8 cellular contexts compared by ENCODE assay signal in the genomic region with DNA sequence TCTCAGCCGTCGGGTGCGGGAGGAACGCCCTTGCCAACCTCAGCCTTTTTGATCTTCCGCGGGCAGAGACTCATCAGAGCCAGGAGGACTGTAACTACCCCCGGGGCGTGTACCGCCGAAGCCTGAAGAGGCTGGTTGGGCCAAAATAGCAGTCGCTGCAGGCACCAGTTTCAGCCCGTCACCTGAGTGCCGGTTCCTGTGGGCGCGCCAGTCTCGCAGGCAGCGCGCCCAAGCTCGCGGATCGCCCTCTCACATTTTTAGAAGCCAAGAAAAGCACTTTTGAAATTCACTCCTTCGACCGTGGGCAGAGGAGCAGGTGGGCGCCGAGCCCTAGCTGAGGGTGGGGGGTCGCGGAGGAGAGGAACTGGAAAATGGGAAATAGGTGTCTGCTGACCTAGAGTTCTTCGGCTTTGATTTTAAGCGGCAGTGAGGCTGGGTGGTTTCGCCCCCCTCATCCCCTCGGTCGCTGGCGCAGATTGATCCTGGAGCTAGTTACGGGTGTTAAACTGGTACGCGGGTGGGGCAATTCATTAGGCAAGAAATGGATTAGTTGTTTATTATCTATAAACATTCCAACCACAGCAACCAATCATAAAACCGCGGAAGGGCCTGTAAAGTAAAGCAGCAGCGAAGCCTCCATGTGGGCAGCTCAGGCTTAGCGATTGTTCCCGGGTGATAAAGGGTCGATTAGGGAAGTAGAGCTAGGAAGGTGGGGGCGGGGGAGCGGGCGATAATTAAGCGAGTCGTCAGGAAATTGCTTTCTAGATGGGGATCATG.
DNase-seq lines count a peak whose midpoint lies in the region; ATAC-seq, FAIRE-seq and TF ChIP-seq lines count a peak whose summit lies in the region.

No MANE protein-coding gene starts in this region.

- 8% methylated on average over 34 to 47 of the region's 47 CpGs for WGBS in upper lobe of left lung, 2 donors
- WGBS in prostate gland: 6% methylated on average over 47 of the region's 47 CpGs

- DNase-seq in AG10803 (ENCODE audit: low read depth) (no peak), GM23338 (ENCODE audit: low spot score) (peak; percentile 74), immature natural killer cell (no peak), upper lobe of left lung (peak in 1 of 2 donors; percentile 68), GM12892 (ENCODE audit: insufficient read length) (no peak), prostate gland (ENCODE audit: low spot score) (no peak), germinal center (ENCODE audit: low spot score) (no peak)
- DNase-seq in activated T-cell treated with anti-CD3 and anti-CD28 coated beads, Interleukin-2, amount 50 U/mL, for 72 hours: peak in 1 of 2 donors; percentile 40

- H3K9me3 Mint-ChIP-seq in GM23338: peaks cover 3% of the 10 kb centered on the region; the same call in 2 of the 3 replicates
- no peaks in the 10 kb centered on the region for H3K9me3 Mint-ChIP-seq in activated T-cell treated with anti-CD3 and anti-CD28 coated beads, Interleukin-2, amount 50 U/mL, for 72 hours
- H3K9me3 Mint-ChIP-seq in immature natural killer cell: peaks cover 0 to 14% (median 0%) of the 10 kb centered on the region in 6 donors

- H3K4me3 Mint-ChIP-seq in GM23338 (peak overlapping the region; percentile 67), immature natural killer cell (peak overlapping the region; percentile 4 to 61 (median 39))
- peak overlapping the region; percentile 69 to 81 for H3K4me3 Mint-ChIP-seq in activated T-cell treated with anti-CD3 and anti-CD28 coated beads, Interleukin-2, amount 50 U/mL, for 72 hours

- H3K9me2 ChIP-seq in GM23338 (ENCODE audit: insufficient read depth): no peaks in the 10 kb centered on the region

- peaks cover 23% of the 10 kb centered on the region; the same call in 1 of the 2 replicates for H4K20me1 ChIP-seq in GM23338 (replicated peaks; ENCODE audit: insufficient read depth)

- peaks cover 60% of the 10 kb centered on the region for H3K4me1 ChIP-seq in GM23338 (ENCODE audit: insufficient read depth)
- H3K4me1 ChIP-seq in upper lobe of left lung: peaks cover 16 to 49% (median 32%) of the 10 kb centered on the region in 4 donors
- H3K4me1 ChIP-seq in prostate gland (replicated peaks): peaks cover 5% of the 10 kb centered on the region

- no peak for FAIRE-seq in GM12892 (lab: Jason Lieb, UNC)

- no peak for TF ChIP-seq EP300 in upper lobe of left lung (IDR thresholded peaks at IDR 0.05)

- H3K27ac Mint-ChIP-seq in GM23338 (no peak overlapping the region), immature natural killer cell (no peak overlapping the region)
- H3K27ac Mint-ChIP-seq in activated T-cell treated with anti-CD3 and anti-CD28 coated beads, Interleukin-2, amount 50 U/mL, for 72 hours: no peak overlapping the region

- H3K36me3 ChIP-seq in GM23338 (ENCODE audit: insufficient read depth) (no peaks in the 10 kb centered on the region), upper lobe of left lung (no peaks in the 10 kb centered on the region), prostate gland (no peaks in the 10 kb centered on the region)

- ATAC-seq in GM23338 (peak; percentile 49), upper lobe of left lung (ENCODE audit: low FRiP score in 2 of 2) (no peak)
- peak; percentile 73 for ATAC-seq in activated T-cell treated with anti-CD3 and anti-CD28 coated beads, Interleukin-2, amount 50 U/mL, for 72 hours (replicated peaks in 1 of 2)

- H3K4me1 Mint-ChIP-seq in GM23338 (peaks cover 45% of the 10 kb centered on the region), immature natural killer cell (peaks cover 35 to 52% of the 10 kb centered on the region in 2 donors)
- peaks cover 47% of the 10 kb centered on the region for H3K4me1 Mint-ChIP-seq in activated T-cell treated with anti-CD3 and anti-CD28 coated beads, Interleukin-2, amount 50 U/mL, for 72 hours (ENCODE audit: low read depth)

- H2AFZ ChIP-seq in GM23338: peak overlapping the region; percentile 89

- H3K27me3 ChIP-seq in GM23338 (ENCODE audit: insufficient read depth) (peaks cover 100% of the 10 kb centered on the region), upper lobe of left lung (peaks cover 5 to 65% (median 24%) of the 10 kb centered on the region in 4 donors), prostate gland (replicated peaks; ENCODE audit: insufficient read depth) (peaks cover 54% of the 10 kb centered on the region)

- TF ChIP-seq CTCF in AG10803 (conservative IDR thresholded peaks at IDR 0.05; ENCODE audit: low read length) (no peak), GM23338 (conservative IDR thresholded peaks at IDR 0.05; ENCODE audit: low read depth in 2 of 2) (no peak), upper lobe of left lung (IDR thresholded peaks at IDR 0.05) (no peak), prostate gland (IDR thresholded peaks at IDR 0.05) (no peak)

- H3K4me2 ChIP-seq in GM23338: peak overlapping the region; percentile 87

- H3K27ac ChIP-seq in GM23338 (ENCODE audit: low read depth): no peak overlapping the region
- no peak overlapping the region for H3K27ac ChIP-seq in upper lobe of left lung
- H3K27ac ChIP-seq in prostate gland: no peak overlapping the region

- no peaks in the 10 kb centered on the region for H3K79me2 ChIP-seq in GM23338 (replicated peaks; ENCODE audit: insufficient read depth)

- H3K4me3 ChIP-seq in AG10803 (ENCODE audit: low read length): peak overlapping the region; percentile 26
- peak overlapping the region; percentile 61 for H3K4me3 ChIP-seq in GM23338
- H3K4me3 ChIP-seq in upper lobe of left lung: peak overlapping the region in 3 of 4 donors; percentile 0 to 13 (median 1)
- no peak overlapping the region for H3K4me3 ChIP-seq in prostate gland

- H3F3A ChIP-seq in GM23338 (replicated peaks; ENCODE audit: low read depth): 0 out of 2 replicates have a peak, but pooled peaks cover 5% of the 10 kb centered on the region

- TF ChIP-seq POLR2A in upper lobe of left lung (IDR thresholded peaks at IDR 0.05) (no peak), GM12892 (IDR thresholded peaks at IDR 0.05; ENCODE audit: low read depth, low read length) (no peak), prostate gland (IDR thresholded peaks at IDR 0.05) (no peak)

- intact Hi-C loops in prostate gland (cut with DNase I): no loop called here

- H3K27me3 Mint-ChIP-seq in GM23338 (ENCODE audit: insufficient read depth, low read depth, poor library complexity) (peaks cover 91% of the 10 kb centered on the region), immature natural killer cell (ENCODE audit: low read depth in 3 of 3) (peaks cover 41 to 63% (median 56%) of the 10 kb centered on the region in 3 donors)
- peaks cover 95% of the 10 kb centered on the region for H3K27me3 Mint-ChIP-seq in activated T-cell treated with anti-CD3 and anti-CD28 coated beads, Interleukin-2, amount 50 U/mL, for 72 hours (ENCODE audit: low read depth)

- no peaks in the 10 kb centered on the region for H3K9me3 ChIP-seq in upper lobe of left lung
- H3K9me3 ChIP-seq in prostate gland: no peaks in the 10 kb centered on the region

- no peaks in the 10 kb centered on the region for H3K36me3 Mint-ChIP-seq in GM23338 (ENCODE audit: low read depth)
- H3K36me3 Mint-ChIP-seq in activated T-cell treated with anti-CD3 and anti-CD28 coated beads, Interleukin-2, amount 50 U/mL, for 72 hours (ENCODE audit: insufficient read depth in 2 of 2): no peaks in the 10 kb centered on the region
- H3K36me3 Mint-ChIP-seq in immature natural killer cell: peaks cover 0 to 6% (median 2%) of the 10 kb centered on the region in 3 donors

TF ChIP-seq in GM23338, 12 proteins besides CTCF, POLR2A, EP300 and RAD21:
- TF ChIP-seq EZH2 (IDR thresholded peaks at IDR 0.05; ENCODE audit: low read depth, unreplicated experiment): peak; percentile 65
- no peak for TF ChIP-seq STAT1 (IDR thresholded peaks at IDR 0.05; ENCODE audit: unreplicated experiment)

Comparison
In these comparisons a context has a peak if more than half of its experiments do, and no peak if none do; other contexts are left out.
1. H3K4me3 ChIP-seq: peak in AG10803 (single experiment), GM23338 (single experiment) and upper lobe of left lung (3 of 4); none in prostate gland (0 of 2).
2. ATAC-seq: peak in GM23338 (single experiment) and activated T-cell treated with anti-CD3 and anti-CD28 coated beads, Interleukin-2, amount 50 U/mL, for 72 hours (2 of 2); none in upper lobe of left lung (0 of 2).
3. Peak in every context shown above with its lines, with median percentiles within 50 percentile points of each other: H3K4me3 Mint-ChIP-seq.